25 cellular contexts compared by ENCODE assay signal in genomic region chr13:111045170-111045569, GRCh38.
"Had no signal": no experiment of that assay in that cellular context is flagged by ENCODE, and none has a peak within 500 bp of the region (broad histone marks: within the 10 kb centered on the region; RNA-seq: fewer than 3 reads in every experiment).

No MANE protein-coding gene starts in this region.

- H3K36me3 ChIP-seq: left ventricle myocardium inferior, ovary, suprapubic skin, thoracic aorta, tibial artery, upper lobe of right lung had no signal

- H3K27ac ChIP-seq: hepatocyte, left ventricle myocardium inferior, ovary, suprapubic skin, thoracic aorta, tibial artery, upper lobe of right lung had no signal

- H3K27me3 ChIP-seq: hepatocyte, ovary, suprapubic skin, upper lobe of right lung had no signal

- H3K4me3 Mint-ChIP-seq: memory B cell; naive thymus-derived CD4-positive, alpha-beta T cell; natural killer cell treated with Interleukin-12 subunit alpha and Interleukin-12 subunit beta and Interleukin-15 and Interleukin-18, amount 100 ng/mL, for 72 hours; stimulated activated naive CD8-positive, alpha-beta T cell treated with anti-CD3 and anti-CD28 coated beads, Interleukin-15, Interleukin-2, amounts not matched to agents 100 ng/mL and 50 ng/mL, for 24 hours had no signal

- H3K9me3 ChIP-seq: left ventricle myocardium inferior, mucosa of descending colon, ovary, suprapubic skin, thoracic aorta, tibial artery, upper lobe of right lung had no signal

- H3K27ac Mint-ChIP-seq: memory B cell; naive thymus-derived CD4-positive, alpha-beta T cell; natural killer cell treated with Interleukin-12 subunit alpha and Interleukin-12 subunit beta and Interleukin-15 and Interleukin-18, amount 100 ng/mL, for 72 hours; progenitor cell of endocrine pancreas; stimulated activated naive CD8-positive, alpha-beta T cell treated with anti-CD3 and anti-CD28 coated beads, Interleukin-15, Interleukin-2, amounts not matched to agents 100 ng/mL and 50 ng/mL, for 24 hours had no signal

- H3K4me2 ChIP-seq: hepatocyte had no signal

- DNase-seq: islet precursor cell; left ventricle myocardium inferior; midbrain; mucosa of descending colon; naive thymus-derived CD4-positive, alpha-beta T cell; ovary; right cardiac atrium; stimulated activated CD4-positive, alpha-beta T cell treated with anti-CD3 and anti-CD28 coated beads, Interleukin-12 subunit alpha, Interleukin-12 subunit beta, amount 100 ng/mL, for 4 hours; stimulated activated CD4-positive, alpha-beta T cell treated with anti-CD3 and anti-CD28 coated beads, Interleukin-15, amount 100 ng/mL, for 24 hours; stimulated activated CD4-positive, alpha-beta T cell treated with anti-CD3 and anti-CD28 coated beads, Interleukin-2, amount 100 ng/mL, for 24 hours; stimulated activated CD4-positive, alpha-beta T cell treated with anti-CD3 and anti-CD28 coated beads, Interleukin-4, amount 100 ng/mL, for 1 hour; stimulated activated naive CD4-positive, alpha-beta T cell; tibial artery; trophoblast cell; upper lobe of right lung had no signal

- H3K4me3 ChIP-seq: hepatocyte, left ventricle myocardium inferior, mucosa of descending colon, ovary, skin epidermis, suprapubic skin, thoracic aorta, tibial artery, upper lobe of right lung had no signal

- H3K79me2 ChIP-seq: hepatocyte had no signal

- H3K9me3 Mint-ChIP-seq: memory B cell; naive thymus-derived CD4-positive, alpha-beta T cell; natural killer cell treated with Interleukin-12 subunit alpha and Interleukin-12 subunit beta and Interleukin-15 and Interleukin-18, amount 100 ng/mL, for 72 hours; stimulated activated naive CD8-positive, alpha-beta T cell treated with anti-CD3 and anti-CD28 coated beads, Interleukin-15, Interleukin-2, amounts not matched to agents 100 ng/mL and 50 ng/mL, for 24 hours had no signal

- FAIRE-seq: urothelium cell line had no signal

- ATAC-seq: mucosa of descending colon; naive thymus-derived CD4-positive, alpha-beta T cell; natural killer cell treated with Interleukin-12 subunit alpha and Interleukin-12 subunit beta and Interleukin-15 and Interleukin-18, amount 100 ng/mL, for 72 hours; right cardiac atrium; sciatic nerve; upper lobe of right lung had no signal

- H2AFZ ChIP-seq: hepatocyte had no signal

- H3K36me3 Mint-ChIP-seq: memory B cell; naive thymus-derived CD4-positive, alpha-beta T cell; natural killer cell treated with Interleukin-12 subunit alpha and Interleukin-12 subunit beta and Interleukin-15 and Interleukin-18, amount 100 ng/mL, for 72 hours had no signal
